Comparison of ENCODE assay signal across 8 cellular contexts in the genomic region with DNA sequence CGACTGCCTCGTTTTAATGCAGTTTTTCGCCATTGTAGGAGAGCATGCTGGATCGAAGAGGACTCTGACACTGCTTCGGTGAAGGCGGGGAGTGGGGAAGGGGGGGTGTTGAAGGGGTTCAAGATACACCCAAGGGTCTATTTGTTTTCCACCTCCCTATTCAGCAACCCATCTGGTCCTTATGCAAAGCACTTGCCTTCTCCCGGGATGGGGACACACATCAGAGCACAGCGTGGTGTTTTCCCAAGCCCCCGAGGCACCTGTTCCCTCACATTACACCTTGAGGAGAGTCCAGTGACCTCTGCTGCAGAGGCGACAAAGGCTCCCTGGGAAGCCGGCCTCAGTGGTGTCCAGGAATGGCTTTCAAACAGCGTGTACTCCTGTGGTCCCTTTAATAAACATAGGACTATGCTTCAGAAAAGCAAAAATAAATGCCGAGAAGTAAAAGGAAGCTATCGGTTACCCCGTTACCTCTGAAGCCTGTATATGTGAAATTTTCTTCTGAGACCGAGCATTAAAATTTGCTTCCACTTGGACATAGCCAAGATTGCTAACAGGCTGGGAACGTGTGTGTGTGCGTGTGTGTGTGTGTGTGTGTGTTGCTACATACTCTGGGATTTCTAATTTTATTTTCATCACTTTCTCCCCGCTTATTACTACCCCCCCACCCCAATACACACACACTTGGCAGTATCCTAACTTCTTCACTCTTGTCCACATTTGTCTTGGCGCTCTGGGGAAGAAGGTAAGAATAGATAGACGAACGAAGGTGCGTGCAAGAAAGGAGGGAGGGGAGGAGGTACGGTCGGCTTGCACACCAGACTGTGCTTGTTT. TPM values are rescaled to one million over a fixed set of nuclear protein-coding genes. Genes with fewer than 3 reads are reported as not detected.
DNase-seq lines count a peak whose midpoint lies in the region; ATAC-seq and TF ChIP-seq lines count a peak whose summit lies in the region.

No MANE protein-coding gene starts in this region.

- peaks cover 18% of the 10 kb centered on the region for H3K4me1 Mint-ChIP-seq in T-helper 2 cell treated with Interferon-gamma antibody and Interleukin-4, amounts not matched to agents 5 μg/mL and 100 μg/mL, for 36 hours (ENCODE audit: low read depth)
- H3K4me1 Mint-ChIP-seq in memory B cell = peaks cover 23% of the 10 kb centered on the region

- H3K79me2 ChIP-seq in OCI-LY1 (ENCODE audit: insufficient read depth, low read length) = no peaks in the 10 kb centered on the region

- H3K4me1 ChIP-seq in OCI-LY1 (ENCODE audit: insufficient read depth, low read length, severe bottlenecking) = peaks cover 65% of the 10 kb centered on the region
- H3K4me1 ChIP-seq in upper lobe of right lung = peaks cover 6% of the 10 kb centered on the region

- no peaks in the 10 kb centered on the region for H3F3A ChIP-seq in OCI-LY1 (ENCODE audit: insufficient read depth, low read length)

- H3K4me2 ChIP-seq in OCI-LY1 (ENCODE audit: low read length) = peak overlapping the region; percentile 97

- ATAC-seq in memory B cell (ENCODE audit: low read depth) (peak; percentile 3), upper lobe of right lung (no peak)

- H3K27ac Mint-ChIP-seq in T-helper 2 cell treated with Interferon-gamma antibody and Interleukin-4, amounts not matched to agents 5 μg/mL and 100 μg/mL, for 36 hours = peak overlapping the region; percentile 47
- H3K27ac Mint-ChIP-seq in memory B cell = peak overlapping the region; percentile 76

- DNase-seq in T-helper 2 cell treated with Interferon-gamma antibody and Interleukin-4, amounts not matched to agents 5 μg/mL and 100 μg/mL, for 36 hours (ENCODE audit: low spot score) = no peak
- no peak for DNase-seq in T-helper 2 cell
- DNase-seq in memory B cell (ENCODE audit: low spot score in 2 of 2) = no peak
- DNase-seq in upper lobe of right lung = no peak
- DNase-seq in NCI-H446 treated with DMSO at 0.1 percent for 48 hours (lab: John Stamatoyannopoulos, UW) = no peak
- DNase-seq in SW 1271 (lab: John Stamatoyannopoulos, UW) = no peak

- H3K27me3 Mint-ChIP-seq in T-helper 2 cell treated with Interferon-gamma antibody and Interleukin-4, amounts not matched to agents 5 μg/mL and 100 μg/mL, for 36 hours (ENCODE audit: low read depth) = peaks cover 67% of the 10 kb centered on the region
- no peaks in the 10 kb centered on the region for H3K27me3 Mint-ChIP-seq in memory B cell

- no peaks in the 10 kb centered on the region for H3K9me3 ChIP-seq in OCI-LY1 (ENCODE audit: low read length)
- no peaks in the 10 kb centered on the region for H3K9me3 ChIP-seq in upper lobe of right lung

- no peaks in the 10 kb centered on the region for H3K9me3 Mint-ChIP-seq in T-helper 2 cell treated with Interferon-gamma antibody and Interleukin-4, amounts not matched to agents 5 μg/mL and 100 μg/mL, for 36 hours
- H3K9me3 Mint-ChIP-seq in memory B cell = no peaks in the 10 kb centered on the region

- H3K36me3 Mint-ChIP-seq in T-helper 2 cell treated with Interferon-gamma antibody and Interleukin-4, amounts not matched to agents 5 μg/mL and 100 μg/mL, for 36 hours (ENCODE audit: low read depth) = no peaks in the 10 kb centered on the region
- no peaks in the 10 kb centered on the region for H3K36me3 Mint-ChIP-seq in memory B cell

- peak overlapping the region; percentile 71 for H3K4me3 ChIP-seq in OCI-LY1 (ENCODE audit: low read depth, low read length, poor library complexity, severe bottlenecking)
- H3K4me3 ChIP-seq in upper lobe of right lung = peak overlapping the region; percentile 79

- H2AFZ ChIP-seq in OCI-LY1 (ENCODE audit: low read length) = 0 out of 2 replicates have a peak overlapping the region, but pooled peaks have one; percentile 57

- H3K9me2 ChIP-seq in OCI-LY1 (ENCODE audit: low read depth, low read length) = no peaks in the 10 kb centered on the region

- peak overlapping the region; percentile 91 for H3K27ac ChIP-seq in OCI-LY1 (ENCODE audit: low read depth, low read length, poor library complexity, severe bottlenecking)
- peak overlapping the region; percentile 98 for H3K27ac ChIP-seq in cingulate gyrus (ENCODE audit: low read depth, low read length)
- peak overlapping the region; percentile 98 for H3K27ac ChIP-seq in upper lobe of right lung

- TF ChIP-seq CTCF in OCI-LY1 (IDR thresholded peaks at IDR 0.05; ENCODE audit: low read length) = no peak
- no peak for TF ChIP-seq CTCF in upper lobe of right lung (IDR thresholded peaks at IDR 0.05)

- H3K36me3 ChIP-seq in OCI-LY1 (ENCODE audit: insufficient read depth, low read length) (no peaks in the 10 kb centered on the region), upper lobe of right lung (no peaks in the 10 kb centered on the region)

- peak overlapping the region; percentile 81 for H3K4me3 Mint-ChIP-seq in T-helper 2 cell treated with Interferon-gamma antibody and Interleukin-4, amounts not matched to agents 5 μg/mL and 100 μg/mL, for 36 hours
- peak overlapping the region; percentile 89 for H3K4me3 Mint-ChIP-seq in memory B cell

- intact Hi-C loops in upper lobe of right lung (cut with DNase I) = no loop called here

- peak overlapping the region; percentile 74 for H3K9ac ChIP-seq in OCI-LY1 (ENCODE audit: low read length)

- H4K20me1 ChIP-seq in OCI-LY1 (ENCODE audit: insufficient read depth, low read length) = no peaks in the 10 kb centered on the region

- H3K27me3 ChIP-seq in OCI-LY1 (ENCODE audit: insufficient read depth, low read length) (no peaks in the 10 kb centered on the region), upper lobe of right lung (no peaks in the 10 kb centered on the region)

RNA-seq across cellular contexts. Expression of a gene that starts 53.2 kb away (rescaled TPM):
- total RNA-seq in upper lobe of right lung = not detected
